In genomic region chr1:39861003-39861402, GRCh38 we compare ENCODE assay signal across 26 cellular contexts. TPM values are rescaled to one million over a fixed set of nuclear protein-coding genes. Genes with fewer than 3 reads are reported as not detected.
"Had no signal": no experiment of that assay in that cellular context is flagged by ENCODE, and none has a peak within 500 bp of the region (broad histone marks: within the 10 kb centered on the region; RNA-seq: fewer than 3 reads in every experiment).

No MANE protein-coding gene starts in this region.

- H3K9me3 ChIP-seq: colonic mucosa, esophagus muscularis mucosa, esophagus squamous epithelium, gastrocnemius medialis, gastroesophageal sphincter, heart left ventricle, heart right ventricle had no signal

- H3K9me3 Mint-ChIP-seq: dendritic cell treated with granulocyte-macrophage colony-stimulating factor and Interleukin-4, amounts not matched to agents 40 ng/mL and 50 ng/mL, for 4 days; effector memory CD8-positive, alpha-beta T cell had no signal

- H3K4me1 ChIP-seq: esophagus muscularis mucosa, foreskin keratinocyte, gastrocnemius medialis, gastroesophageal sphincter, heart right ventricle had no signal

- H3K27ac ChIP-seq: coronary artery, dorsolateral prefrontal cortex, epithelial cell of prostate, esophagus muscularis mucosa, esophagus squamous epithelium, foreskin keratinocyte, gastrocnemius medialis, gastroesophageal sphincter, heart left ventricle, heart right ventricle had no signal

- H3K36me3 ChIP-seq: colonic mucosa had no signal

- DNase-seq: colonic mucosa; cortex of kidney; dermis blood vessel endothelial cell; dorsolateral prefrontal cortex; effector CD4-positive, alpha-beta T cell; effector CD8-positive, alpha-beta T cell; effector memory CD4-positive, alpha-beta T cell; effector memory CD8-positive, alpha-beta T cell; endodermal cell; erythroblast; esophagus squamous epithelium; foreskin fibroblast; foreskin keratinocyte; foreskin melanocyte; gastrocnemius medialis; glutamatergic neuron; head of caudate nucleus; heart left ventricle; heart right ventricle had no signal

- H3K27me3 ChIP-seq: colonic mucosa, dorsolateral prefrontal cortex, esophagus muscularis mucosa, esophagus squamous epithelium, foreskin keratinocyte, gastrocnemius medialis, gastroesophageal sphincter, heart left ventricle, heart right ventricle had no signal

- H3K4me3 Mint-ChIP-seq: dendritic cell treated with granulocyte-macrophage colony-stimulating factor and Interleukin-4, amounts not matched to agents 40 ng/mL and 50 ng/mL, for 4 days; effector memory CD8-positive, alpha-beta T cell; endodermal cell had no signal

- H3K27ac Mint-ChIP-seq: dendritic cell treated with granulocyte-macrophage colony-stimulating factor and Interleukin-4, amounts not matched to agents 40 ng/mL and 50 ng/mL, for 4 days; effector memory CD8-positive, alpha-beta T cell; endodermal cell had no signal

- H3K4me3 ChIP-seq: colonic mucosa, coronary artery, dorsolateral prefrontal cortex, esophagus muscularis mucosa, esophagus squamous epithelium, gastrocnemius medialis, gastroesophageal sphincter, heart left ventricle, heart right ventricle had no signal

- ATAC-seq: effector memory CD8-positive, alpha-beta T cell; esophagus mucosa; foreskin keratinocyte; gastrocnemius medialis; gastroesophageal sphincter; heart left ventricle; heart right ventricle had no signal

- H3K27me3 Mint-ChIP-seq: dendritic cell treated with granulocyte-macrophage colony-stimulating factor and Interleukin-4, amounts not matched to agents 40 ng/mL and 50 ng/mL, for 4 days; effector memory CD8-positive, alpha-beta T cell had no signal

RNA-seq across cellular contexts. Expression of gene MYCL, which starts 40.7 kb away (rescaled TPM):
- total RNA-seq: fibroblast of villous mesenchyme had no signal
